8 cellular contexts compared by ENCODE assay signal in genomic region chr19:7970716-7971448, GRCh38. TPM values are rescaled to one million over a fixed set of nuclear protein-coding genes. Genes with fewer than 3 reads are reported as not detected.
DNase-seq lines count a peak whose midpoint lies in the region; ATAC-seq and TF ChIP-seq lines count a peak whose summit lies in the region.

No MANE protein-coding gene starts in this region.

- H3K36me3 ChIP-seq in PC-3 (ENCODE audit: low read depth, low read length), result peaks cover 46% of the 10 kb centered on the region

- no peaks in the 10 kb centered on the region for H3K9me3 Mint-ChIP-seq in activated T-helper 17 cell treated with anti-CD3 and anti-CD28 coated beads, Interleukin-2, amount 50 U/mL, for 72 hours

- no peaks in the 10 kb centered on the region for H3K9me2 ChIP-seq in PC-3 (replicated peaks; ENCODE audit: low read length)

- H3K4me2 ChIP-seq in PC-3 (ENCODE audit: low read length), result no peak overlapping the region

- peaks cover 66% of the 10 kb centered on the region for H3K36me3 Mint-ChIP-seq in activated T-helper 17 cell treated with anti-CD3 and anti-CD28 coated beads, Interleukin-2, amount 50 U/mL, for 72 hours (ENCODE audit: low read depth)

- H3K27ac Mint-ChIP-seq in activated T-helper 17 cell treated with anti-CD3 and anti-CD28 coated beads, Interleukin-2, amount 50 U/mL, for 72 hours, result no peak overlapping the region

- H4K20me1 ChIP-seq in PC-3 (ENCODE audit: low read length), result 0 out of 2 replicates have a peak, but pooled peaks cover 3% of the 10 kb centered on the region

- peaks cover 3% of the 10 kb centered on the region; the same call in 1 of the 2 replicates for H3K4me1 ChIP-seq in PC-3 (ENCODE audit: insufficient read depth, low read length)

- no peak overlapping the region for H3K4me3 ChIP-seq in GM12875 (ENCODE audit: low read depth, low read length)
- H3K4me3 ChIP-seq in PC-3 (ENCODE audit: low read length), result no peak overlapping the region

- no peaks in the 10 kb centered on the region for H3K9me3 ChIP-seq in PC-3 (ENCODE audit: low read length)

- peak; percentile 71 for DNase-seq in AG20443 (ENCODE audit: low spot score)
- DNase-seq in PC-3, result peak; percentile 76
- DNase-seq in dermis blood vessel endothelial cell, result peak; percentile 69
- peak; percentile 50 for DNase-seq in myocyte (ENCODE audit: low read depth)

- POLR2A ChIA-PET in PC-3 (lab: Charles Lee; ENCODE audit: unreplicated experiment), result interaction anchor here (0.6 kb wide), 1 partner anchor 186 kb away, joined by 4 read pairs; no protein-coding TSS in a partner anchor

- CTCF ChIA-PET in PC-3 (lab: Charles Lee), result interaction anchor here (1.5 kb wide), 1 partner anchor 32 kb away, joined by 5 read pairs; no protein-coding TSS in a partner anchor

- no peak overlapping the region for H3K9ac ChIP-seq in PC-3 (ENCODE audit: low read length)

- no peaks in the 10 kb centered on the region for H3F3A ChIP-seq in PC-3 (ENCODE audit: low read length, unreplicated experiment)

- no TSS peak for BruUV-seq in PC-3 (replicated peaks; lab: Mats Ljungman, UMichigan)

- no peaks in the 10 kb centered on the region for H3K4me1 Mint-ChIP-seq in activated T-helper 17 cell treated with anti-CD3 and anti-CD28 coated beads, Interleukin-2, amount 50 U/mL, for 72 hours

- TF ChIP-seq CTCF in GM12875 (IDR thresholded peaks at IDR 0.05; ENCODE audit: borderline replicate concordance, insufficient read depth, low read depth, low read length) (peak; percentile 79), PC-3 (conservative IDR thresholded peaks at IDR 0.05; ENCODE audit: low read depth, low read length) (peak; percentile 98)

- no peaks in the 10 kb centered on the region for H3K27me3 Mint-ChIP-seq in activated T-helper 17 cell treated with anti-CD3 and anti-CD28 coated beads, Interleukin-2, amount 50 U/mL, for 72 hours

- ATAC-seq in PC-3, result peak; percentile 77
- ATAC-seq in activated T-helper 17 cell treated with anti-CD3 and anti-CD28 coated beads, Interleukin-2, amount 50 U/mL, for 72 hours (replicated peaks), result no peak
- ATAC-seq in HG03460 (IDR thresholded peaks at IDR 0.05; ENCODE audit: unreplicated experiment), result no peak
- no peak for ATAC-seq in HG02588 (IDR thresholded peaks at IDR 0.05; ENCODE audit: unreplicated experiment)

- H3K27ac ChIP-seq in PC-3 (ENCODE audit: low read length), result no peak overlapping the region

- H3K27me3 ChIP-seq in PC-3 (ENCODE audit: low read length), result no peaks in the 10 kb centered on the region

- H3K79me2 ChIP-seq in PC-3 (ENCODE audit: low read length), result no peaks in the 10 kb centered on the region

- H2AFZ ChIP-seq in PC-3 (ENCODE audit: low read length), result no peak overlapping the region

- intact Hi-C loops in PC-3 (cut with micrococcal nuclease), result loop anchor here (1.0 to 2.0 kb wide), 2 partner anchors 31 to 98 kb away; no protein-coding TSS in a partner anchor

- H3K4me3 Mint-ChIP-seq in activated T-helper 17 cell treated with anti-CD3 and anti-CD28 coated beads, Interleukin-2, amount 50 U/mL, for 72 hours, result no peak overlapping the region

RNA-seq across cellular contexts. Expression of gene TIMM44, which starts 27.4 kb away (rescaled TPM):
- total RNA-seq in PC-3 (2014; rRNA removed) (191 and 262 TPM in 2 replicates), dermis blood vessel endothelial cell (44.0 and 53.4 TPM in 2 replicates), myocyte (72.6 and 88.3 TPM in 2 replicates)
- 52.4 TPM for polyA plus RNA-seq in myocyte (2012)
- 10 to 100 TPM; 49.8 to 81.5 TPM for total RNA-seq in activated T-helper 17 cell treated with anti-CD3 and anti-CD28 coated beads, Interleukin-2, amount 50 U/mL, for 72 hours

RNA-seq across cellular contexts. Expression of gene ELAVL1, which starts 34.6 kb away (rescaled TPM):
- total RNA-seq in PC-3 (2014; rRNA removed) (87.2 and 111 TPM in 2 replicates), dermis blood vessel endothelial cell (43.2 and 98.7 TPM in 2 replicates), myocyte (34.8 and 43.7 TPM in 2 replicates)
- polyA plus RNA-seq in myocyte (2012), result 57.3 TPM
- 100 to 1,000 TPM in 1 of 2 donors, 10 to 100 TPM in 1; 81.6 to 155 TPM for total RNA-seq in activated T-helper 17 cell treated with anti-CD3 and anti-CD28 coated beads, Interleukin-2, amount 50 U/mL, for 72 hours

RNA-seq across cellular contexts. Expression of gene CTXN1, which starts 44.9 kb away (rescaled TPM):
- 11.4 and 40.3 TPM in 2 replicates for total RNA-seq in PC-3 (2014; rRNA removed)
- 4.6 and 4.9 TPM in 2 replicates for total RNA-seq in dermis blood vessel endothelial cell
- 5.0 and 7.5 TPM in 2 replicates for total RNA-seq in myocyte
- polyA plus RNA-seq in myocyte (2012), result 20.0 TPM
- under 1 TPM in 1 of 2 donors, not detected in 1; 0.19 TPM for total RNA-seq in activated T-helper 17 cell treated with anti-CD3 and anti-CD28 coated beads, Interleukin-2, amount 50 U/mL, for 72 hours

RNA-seq across cellular contexts. Expression of gene SNAPC2, which starts 50.7 kb away (rescaled TPM):
- total RNA-seq in PC-3 (2014; rRNA removed) (40.1 and 61.7 TPM in 2 replicates), dermis blood vessel endothelial cell (14.1 and 14.3 TPM in 2 replicates), myocyte (21.5 and 27.5 TPM in 2 replicates)
- 17.3 TPM for polyA plus RNA-seq in myocyte (2012)
- 10 to 100 TPM; 16.4 to 20.9 TPM for total RNA-seq in activated T-helper 17 cell treated with anti-CD3 and anti-CD28 coated beads, Interleukin-2, amount 50 U/mL, for 72 hours

RNA-seq across cellular contexts. Expression of gene TGFBR3L, which starts 56.3 kb away (rescaled TPM):
- total RNA-seq in PC-3 (2014; rRNA removed) (10.5 and 15.5 TPM in 2 replicates), dermis blood vessel endothelial cell (0.19 TPM in 1 of 2 replicates, not detected in the other), myocyte (0.21 and 4.2 TPM in 2 replicates)
- 0.98 TPM for polyA plus RNA-seq in myocyte (2012)
- 1 to 10 TPM; 3.7 to 7.6 TPM for total RNA-seq in activated T-helper 17 cell treated with anti-CD3 and anti-CD28 coated beads, Interleukin-2, amount 50 U/mL, for 72 hours
